Comparison of ENCODE assay signal across 2 cellular contexts in the genomic region with DNA sequence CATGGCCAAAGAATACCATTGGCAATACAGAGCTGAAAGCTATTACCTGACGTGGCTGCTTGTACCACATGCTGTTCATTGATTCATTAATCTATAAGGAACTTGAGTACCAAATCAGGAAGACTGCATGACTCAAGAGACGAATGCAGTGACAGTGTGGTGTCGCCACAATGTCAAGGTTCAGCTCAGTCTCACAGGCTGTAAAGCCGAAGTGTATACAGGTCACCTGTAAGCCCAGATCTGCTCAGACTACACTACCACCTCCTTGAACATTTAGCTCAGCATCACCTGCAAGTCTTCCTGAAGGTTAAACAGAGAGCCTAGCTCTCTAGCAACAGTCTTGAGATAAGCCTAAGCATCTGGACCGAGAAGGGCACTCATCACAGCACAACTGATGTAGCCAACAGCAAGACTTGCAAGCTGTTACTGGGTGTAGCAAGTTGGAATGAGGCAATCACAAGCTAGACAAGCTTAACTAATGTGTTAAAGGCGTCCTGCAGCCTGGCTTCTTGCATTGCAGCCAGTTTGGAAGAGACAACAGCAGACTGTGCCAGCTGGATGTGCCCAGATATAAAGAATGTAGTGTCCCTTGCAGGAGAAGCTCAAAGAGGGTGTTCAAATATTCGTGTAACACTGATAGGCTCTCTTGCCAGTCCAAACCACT.
TF ChIP-seq lines count a peak whose summit lies in the region.

No MANE protein-coding gene starts in this region.

TF ChIP-seq in HepG2, 621 proteins besides CTCF, POLR2A, EP300 and RAD21 (continued from another document):
- TF ChIP-seq ERF (CRISPR knock-in tag; IDR thresholded peaks at IDR 0.05) (no peak), SP4 (CRISPR knock-in tag; IDR thresholded peaks at IDR 0.05) (no peak), RBM22 (optimal IDR thresholded peaks at IDR 0.05; ENCODE audit: low read length) (no peak), ZNF709 (CRISPR knock-in tag; IDR thresholded peaks at IDR 0.05) (no peak)
- TF ChIP-seq, protein P1, sequence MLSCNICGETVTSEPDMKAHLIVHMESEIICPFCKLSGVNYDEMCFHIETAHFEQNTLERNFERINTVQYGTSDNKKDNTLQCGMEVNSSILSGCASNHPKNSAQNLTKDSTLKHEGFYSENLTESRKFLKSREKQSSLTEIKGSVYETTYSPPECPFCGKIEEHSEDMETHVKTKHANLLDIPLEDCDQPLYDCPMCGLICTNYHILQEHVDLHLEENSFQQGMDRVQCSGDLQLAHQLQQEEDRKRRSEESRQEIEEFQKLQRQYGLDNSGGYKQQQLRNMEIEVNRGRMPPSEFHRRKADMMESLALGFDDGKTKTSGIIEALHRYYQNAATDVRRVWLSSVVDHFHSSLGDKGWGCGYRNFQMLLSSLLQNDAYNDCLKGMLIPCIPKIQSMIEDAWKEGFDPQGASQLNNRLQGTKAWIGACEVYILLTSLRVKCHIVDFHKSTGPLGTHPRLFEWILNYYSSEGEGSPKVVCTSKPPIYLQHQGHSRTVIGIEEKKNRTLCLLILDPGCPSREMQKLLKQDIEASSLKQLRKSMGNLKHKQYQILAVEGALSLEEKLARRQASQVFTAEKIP (CRISPR knock-in tag; IDR thresholded peaks at IDR 0.05; ENCODE audit: borderline replicate concordance), result no peak
- TF ChIP-seq, protein P2, sequence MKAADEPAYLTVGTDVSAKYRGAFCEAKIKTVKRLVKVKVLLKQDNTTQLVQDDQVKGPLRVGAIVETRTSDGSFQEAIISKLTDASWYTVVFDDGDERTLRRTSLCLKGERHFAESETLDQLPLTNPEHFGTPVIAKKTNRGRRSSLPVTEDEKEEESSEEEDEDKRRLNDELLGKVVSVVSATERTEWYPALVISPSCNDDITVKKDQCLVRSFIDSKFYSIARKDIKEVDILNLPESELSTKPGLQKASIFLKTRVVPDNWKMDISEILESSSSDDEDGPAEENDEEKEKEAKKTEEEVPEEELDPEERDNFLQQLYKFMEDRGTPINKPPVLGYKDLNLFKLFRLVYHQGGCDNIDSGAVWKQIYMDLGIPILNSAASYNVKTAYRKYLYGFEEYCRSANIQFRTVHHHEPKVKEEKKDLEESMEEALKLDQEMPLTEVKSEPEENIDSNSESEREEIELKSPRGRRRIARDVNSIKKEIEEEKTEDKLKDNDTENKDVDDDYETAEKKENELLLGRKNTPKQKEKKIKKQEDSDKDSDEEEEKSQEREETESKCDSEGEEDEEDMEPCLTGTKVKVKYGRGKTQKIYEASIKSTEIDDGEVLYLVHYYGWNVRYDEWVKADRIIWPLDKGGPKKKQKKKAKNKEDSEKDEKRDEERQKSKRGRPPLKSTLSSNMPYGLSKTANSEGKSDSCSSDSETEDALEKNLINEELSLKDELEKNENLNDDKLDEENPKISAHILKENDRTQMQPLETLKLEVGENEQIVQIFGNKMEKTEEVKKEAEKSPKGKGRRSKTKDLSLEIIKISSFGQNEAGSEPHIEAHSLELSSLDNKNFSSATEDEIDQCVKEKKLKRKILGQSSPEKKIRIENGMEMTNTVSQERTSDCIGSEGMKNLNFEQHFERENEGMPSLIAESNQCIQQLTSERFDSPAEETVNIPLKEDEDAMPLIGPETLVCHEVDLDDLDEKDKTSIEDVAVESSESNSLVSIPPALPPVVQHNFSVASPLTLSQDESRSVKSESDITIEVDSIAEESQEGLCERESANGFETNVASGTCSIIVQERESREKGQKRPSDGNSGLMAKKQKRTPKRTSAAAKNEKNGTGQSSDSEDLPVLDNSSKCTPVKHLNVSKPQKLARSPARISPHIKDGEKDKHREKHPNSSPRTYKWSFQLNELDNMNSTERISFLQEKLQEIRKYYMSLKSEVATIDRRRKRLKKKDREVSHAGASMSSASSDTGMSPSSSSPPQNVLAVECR (CRISPR knock-in tag; IDR thresholded peaks at IDR 0.05; ENCODE audit: borderline replicate concordance), result no peak
- TF ChIP-seq, protein P3, sequence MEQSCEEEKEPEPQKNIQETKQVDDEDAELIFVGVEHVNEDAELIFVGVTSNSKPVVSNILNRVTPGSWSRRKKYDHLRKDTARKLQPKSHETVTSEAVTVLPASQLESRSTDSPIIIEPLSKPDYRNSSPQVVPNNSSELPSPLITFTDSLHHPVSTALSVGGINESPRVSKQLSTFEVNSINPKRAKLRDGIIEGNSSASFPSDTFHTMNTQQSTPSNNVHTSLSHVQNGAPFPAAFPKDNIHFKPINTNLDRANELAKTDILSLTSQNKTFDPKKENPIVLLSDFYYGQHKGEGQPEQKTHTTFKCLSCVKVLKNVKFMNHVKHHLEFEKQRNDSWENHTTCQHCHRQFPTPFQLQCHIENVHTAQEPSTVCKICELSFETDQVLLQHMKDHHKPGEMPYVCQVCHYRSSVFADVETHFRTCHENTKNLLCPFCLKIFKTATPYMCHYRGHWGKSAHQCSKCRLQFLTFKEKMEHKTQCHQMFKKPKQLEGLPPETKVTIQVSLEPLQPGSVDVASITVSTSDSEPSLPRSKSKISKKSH (CRISPR knock-in tag; IDR thresholded peaks at IDR 0.05; ENCODE audit: borderline replicate concordance), result no peak

TF ChIP-seq in HEK293T, 16 proteins besides CTCF, POLR2A, EP300 and RAD21 (continued from another document):
- TF ChIP-seq FOXA1 (IDR thresholded peaks at IDR 0.05), result no peak
- no peak for TF ChIP-seq SP1 (IDR thresholded peaks at IDR 0.05)
- no peak for TF ChIP-seq L3MBTL2 (conservative IDR thresholded peaks at IDR 0.05)
- TF ChIP-seq ELF4 (IDR thresholded peaks at IDR 0.05), result no peak
- no peak for TF ChIP-seq ARNT (IDR thresholded peaks at IDR 0.05)
- no peak for TF ChIP-seq LEF1 (IDR thresholded peaks at IDR 0.05; ENCODE audit: borderline replicate concordance)
- no peak for TF ChIP-seq TARDBP (IDR thresholded peaks at IDR 0.05)
- TF ChIP-seq BHLHE40 (IDR thresholded peaks at IDR 0.05; ENCODE audit: borderline replicate concordance), result no peak
- no peak for TF ChIP-seq FOXM1 (IDR thresholded peaks at IDR 0.05; ENCODE audit: borderline replicate concordance)
- no peak for TF ChIP-seq FOXK2 (IDR thresholded peaks at IDR 0.05)
- TF ChIP-seq ZNF384 (IDR thresholded peaks at IDR 0.05), result no peak
- no peak for TF ChIP-seq HDGF (IDR thresholded peaks at IDR 0.05; ENCODE audit: borderline replicate concordance)
